ENCODE assay signal across 17 cellular contexts in genomic region chr17:81324177-81324905, GRCh38. TPM values are rescaled to one million over a fixed set of nuclear protein-coding genes. Genes with fewer than 3 reads are reported as not detected.
DNase-seq lines count a peak whose midpoint lies in the region; ATAC-seq and TF ChIP-seq lines count a peak whose summit lies in the region.
"Had no signal": no experiment of that assay in that cellular context is flagged by ENCODE, and none has a peak within 500 bp of the region (broad histone marks: within the 10 kb centered on the region; RNA-seq: fewer than 3 reads in every experiment).

No MANE protein-coding gene starts in this region.

- peak overlapping the region in 1 of 2 experiments; percentile 24 for H2BK12ac ChIP-seq in mesenchymal stem cell (ENCODE audit: low read length in 2 of 2)
- H2BK12ac ChIP-seq in trophoblast cell (ENCODE audit: low read length), result peak overlapping the region; percentile 4

- H3K4ac ChIP-seq in mesenchymal stem cell (ENCODE audit: low read depth in 1 of 2, low read length in 2 of 2), result no peak overlapping the region
- no peak overlapping the region for H3K4ac ChIP-seq in trophoblast cell (ENCODE audit: low read depth, low read length)

- no peak for TF ChIP-seq POLR2A in NB4 (IDR thresholded peaks at IDR 0.05; ENCODE audit: extremely low read depth, insufficient read length)
- TF ChIP-seq POLR2A in Peyer's patch (IDR thresholded peaks at IDR 0.05), result no peak

- no peak overlapping the region for H3K4me2 ChIP-seq in SK-N-SH
- H3K4me2 ChIP-seq in mesenchymal stem cell (ENCODE audit: low read length, poor library complexity, severe bottlenecking), result no peak overlapping the region
- H3K4me2 ChIP-seq in trophoblast cell (ENCODE audit: low read length), result no peak overlapping the region
- H3K4me2 ChIP-seq: A549, GM23338 had no signal

- no peak overlapping the region for H2BK15ac ChIP-seq in mesenchymal stem cell (ENCODE audit: low read depth, poor library complexity, severe bottlenecking)

- H3K9me2 ChIP-seq in SK-N-SH, result no peaks in the 10 kb centered on the region

- H3K4me1 ChIP-seq in SK-N-SH (ENCODE audit: control insufficient read depth in 1 of 2, insufficient read depth in 2 of 2, low read depth in 1 of 2, low read length in 1 of 2) (peaks cover 10 to 57% of the 10 kb centered on the region in 2 experiments), mesenchymal stem cell (ENCODE audit: control insufficient read depth, insufficient read depth, low read depth, low read length) (peaks cover 16% of the 10 kb centered on the region), trophoblast cell (ENCODE audit: control insufficient read depth in 1 of 2, insufficient read depth in 2 of 2, low read length in 2 of 2) (peaks cover 15% of the 10 kb centered on the region in 2 experiments), Peyer's patch (peaks cover 0 to 17% (median 2%) of the 10 kb centered on the region in 4 donors)

- H3K27me3 ChIP-seq in SK-N-SH (ENCODE audit: insufficient read depth) (no peaks in the 10 kb centered on the region), mesenchymal stem cell (ENCODE audit: control insufficient read depth in 1 of 2, insufficient read depth in 1 of 2, low read length in 2 of 2) (peaks cover 3 to 26% of the 10 kb centered on the region in 2 experiments), trophoblast cell (ENCODE audit: insufficient read depth, low read length) (no peaks in the 10 kb centered on the region), Peyer's patch (no peaks in the 10 kb centered on the region)

- H3K79me2 ChIP-seq in SK-N-SH (ENCODE audit: insufficient read depth), result no peaks in the 10 kb centered on the region
- H3K79me2 ChIP-seq in trophoblast cell (ENCODE audit: control insufficient read depth, insufficient read depth, low read length, poor library complexity), result no peaks in the 10 kb centered on the region

- no peak overlapping the region for H3K4me3 ChIP-seq in SK-N-SH (ENCODE audit: low read depth in 2 of 2, low read length in 1 of 2)
- no peak overlapping the region for H3K4me3 ChIP-seq in NB4 (ENCODE audit: low read depth, low read length)
- no peak overlapping the region for H3K4me3 ChIP-seq in mesenchymal stem cell (ENCODE audit: insufficient read depth in 1 of 2, low read depth in 1 of 2, low read length in 2 of 2)
- no peak overlapping the region for H3K4me3 ChIP-seq in trophoblast cell (ENCODE audit: low read depth, low read length)
- H3K4me3 ChIP-seq in Peyer's patch, result no peak overlapping the region
- H3K4me3 ChIP-seq: A549, GM23338 had no signal

- 89% methylated on average over 10 of the region's 19 CpGs for WGBS in SK-N-SH (ENCODE audit: low lambda C conversion rate)
- WGBS in mesenchymal stem cell, result 92% methylated on average over 19 of the region's 19 CpGs
- no CpG with 5 or more reads among the region's 19 CpGs for WGBS in trophoblast cell (ENCODE audit: extremely low coverage, insufficient coverage, insufficient read length)

- H2AK5ac ChIP-seq in mesenchymal stem cell (ENCODE audit: low read length, severe bottlenecking), result no peak overlapping the region
- peak overlapping the region; percentile 21 for H2AK5ac ChIP-seq in trophoblast cell (ENCODE audit: low read length)

- H3K23ac ChIP-seq in mesenchymal stem cell (ENCODE audit: low read length in 2 of 2), result no peak overlapping the region
- no peak overlapping the region for H3K23ac ChIP-seq in trophoblast cell (ENCODE audit: low read length)

- H3K36me3 ChIP-seq in SK-N-SH (replicated peaks in 1 of 2; ENCODE audit: control insufficient read depth in 1 of 2, insufficient read depth in 2 of 2, low read length in 1 of 2) (no peaks in the 10 kb centered on the region), mesenchymal stem cell (ENCODE audit: control insufficient read depth in 1 of 2, insufficient read depth in 2 of 2, low read depth in 1 of 2, low read length in 2 of 2) (no peaks in the 10 kb centered on the region), trophoblast cell (ENCODE audit: control insufficient read depth in 1 of 2, insufficient read depth in 2 of 2, low read length in 2 of 2) (no peaks in the 10 kb centered on the region), Peyer's patch (no peaks in the 10 kb centered on the region)

- H4K91ac ChIP-seq in mesenchymal stem cell (ENCODE audit: low read length) (no peak overlapping the region), trophoblast cell (ENCODE audit: low read depth, low read length) (no peak overlapping the region)

- no peak overlapping the region for H2AFZ ChIP-seq in SK-N-SH (ENCODE audit: low read depth)
- no peak overlapping the region for H2AFZ ChIP-seq in mesenchymal stem cell (ENCODE audit: low read depth, low read length)
- no peak overlapping the region for H2AFZ ChIP-seq in trophoblast cell (ENCODE audit: insufficient read depth, low read length, poor library complexity)
- H2AFZ ChIP-seq: GM23338 had no signal

- CTCF ChIA-PET in SK-N-SH (lab: Yijun Ruan, JAX), result interaction anchor here (0.7 to 15.7 kb wide), 12 partner anchors 11 to 161 kb away, joined by 3 to 295 read pairs (median 6); partner anchors contain the start of gene SLC38A10

- H4K8ac ChIP-seq in mesenchymal stem cell (ENCODE audit: low read length) (no peak overlapping the region), trophoblast cell (ENCODE audit: low read depth, low read length) (no peak overlapping the region)

- H3K9me3 ChIP-seq in SK-N-SH (no peaks in the 10 kb centered on the region), mesenchymal stem cell (ENCODE audit: control insufficient read depth, low read length) (no peaks in the 10 kb centered on the region), trophoblast cell (ENCODE audit: insufficient read depth, low read depth, low read length) (peaks cover 1% of the 10 kb centered on the region), Peyer's patch (no peaks in the 10 kb centered on the region)
- H3K9me3 ChIP-seq: A549 had no signal

- peak overlapping the region; percentile 52 for H2BK120ac ChIP-seq in mesenchymal stem cell (ENCODE audit: low read depth, low read length)
- H2BK120ac ChIP-seq in trophoblast cell (ENCODE audit: insufficient read depth, low read length, poor library complexity), result no peak overlapping the region

- TF ChIP-seq RAD21 in SK-N-SH (IDR thresholded peaks at IDR 0.05; ENCODE audit: low read length), result no peak

- H3K9ac ChIP-seq in SK-N-SH (no peak overlapping the region), mesenchymal stem cell (ENCODE audit: low read length) (no peak overlapping the region), trophoblast cell (ENCODE audit: low read length) (no peak overlapping the region)

- no peak for ATAC-seq in SK-N-SH treated with all-trans-retinoic acid at 6 μM for 48 hours
- ATAC-seq in stimulated activated naive CD8-positive, alpha-beta T cell treated with anti-CD3 and anti-CD28 coated beads, Interleukin-15, Interleukin-2, amounts not matched to agents 100 U/mL and 50 U/mL, for 24 hours, result no peak
- ATAC-seq: A549; CD8-positive, alpha-beta T cell; GM23338 had no signal

- TF ChIP-seq CTCF in SK-N-SH (IDR thresholded peaks at IDR 0.05) (no peak), NB4 (IDR thresholded peaks at IDR 0.05; ENCODE audit: low read depth, low read length) (no peak), Peyer's patch (IDR thresholded peaks at IDR 0.05) (no peak)

- H3K27ac ChIP-seq in SK-N-SH (ENCODE audit: low read depth in 2 of 2, low read length in 1 of 2) (peak overlapping the region in 1 of 2 experiments; percentile 83; a peak in 2 of 4 replicates), mesenchymal stem cell (ENCODE audit: low read length, poor library complexity, severe bottlenecking) (no peak overlapping the region), trophoblast cell (ENCODE audit: low read depth, low read length) (no peak overlapping the region), Peyer's patch (no peak overlapping the region)
- H3K27ac ChIP-seq: 22Rv1 had no signal

- H3K79me1 ChIP-seq in mesenchymal stem cell (replicated peaks; ENCODE audit: low read length, poor library complexity, severe bottlenecking) (no peaks in the 10 kb centered on the region), trophoblast cell (ENCODE audit: low read length) (peaks cover 11% of the 10 kb centered on the region)

- no peaks in the 10 kb centered on the region for H4K20me1 ChIP-seq in SK-N-SH (ENCODE audit: insufficient read depth)

- H3F3A ChIP-seq in SK-N-SH (replicated peaks; ENCODE audit: insufficient read depth), result peaks cover 5% of the 10 kb centered on the region

- H3K14ac ChIP-seq in mesenchymal stem cell (ENCODE audit: low read length in 2 of 2) (no peak overlapping the region), trophoblast cell (ENCODE audit: low read length) (no peak overlapping the region)

- no peak overlapping the region for H3K18ac ChIP-seq in mesenchymal stem cell (ENCODE audit: low read depth in 1 of 2, low read length in 2 of 2)
- H3K18ac ChIP-seq in trophoblast cell (ENCODE audit: low read length), result no peak overlapping the region

- POLR2A ChIA-PET in SK-N-SH (lab: Yijun Ruan, JAX), result interaction anchor here (0.8 to 4.6 kb wide), 4 partner anchors 10 to 29 kb away, joined by 4 to 32 read pairs (median 12); partner anchors contain the start of gene SLC38A10

- DNase-seq in SK-N-SH (peak; percentile 50), NB4 (ENCODE audit: low read depth) (peak; percentile 39), mesenchymal stem cell (no peak), trophoblast cell (no peak), dedifferentiated amniotic fluid mesenchymal stem cell (ENCODE audit: extremely low spot score) (no peak), Peyer's patch (no peak)
- DNase-seq in stimulated activated naive CD8-positive, alpha-beta T cell treated with anti-CD3 and anti-CD28 coated beads, Interleukin-15, Interleukin-2, amounts not matched to agents 100 U/mL and 50 U/mL, for 24 hours, result no peak
- DNase-seq: AML-193; Calu3; CD8-positive, alpha-beta T cell; DMS79 treated with DMSO at 0.1 percent for 48 hours; GF-D8; HCEC 1CT had no signal

- H4K12ac ChIP-seq in trophoblast cell (ENCODE audit: low read depth, low read length), result no peak overlapping the region

- H2BK5ac ChIP-seq in mesenchymal stem cell (ENCODE audit: low read depth, low read length, poor library complexity, severe bottlenecking) (no peak overlapping the region), trophoblast cell (ENCODE audit: low read depth, low read length, poor library complexity) (no peak overlapping the region)

- no peak for TF ChIP-seq EP300 in SK-N-SH (IDR thresholded peaks at IDR 0.05; ENCODE audit: borderline replicate concordance in 1 of 2, low read depth in 1 of 2, low read length in 1 of 2)

TF ChIP-seq in SK-N-SH, 30 proteins besides CTCF, POLR2A, EP300 and RAD21 (continues in another document):
- TF ChIP-seq SMC3 (IDR thresholded peaks at IDR 0.05; ENCODE audit: low read depth, low read length), result no peak
- no peak for TF ChIP-seq RXRA (IDR thresholded peaks at IDR 0.05; ENCODE audit: borderline replicate concordance, low read depth)

TF ChIP-seq in SK-N-SH treated with all-trans-retinoic acid at 6 μM for 48 hours, 23 proteins besides CTCF, POLR2A, EP300 and RAD21 (continues in another document):
- TF ChIP-seq ZNF70 (CRISPR knock-in tag; IDR thresholded peaks at IDR 0.05), result no peak

RNA-seq across cellular contexts. Expression of gene SLC38A10, which starts 29.2 kb away (rescaled TPM):
- 64.3 and 82.2 TPM in 2 replicates for polyA plus RNA-seq in SK-N-SH (2012; rRNA removed)
- polyA plus RNA-seq in SK-N-SH (2012; cell fraction: cytosol; rRNA removed), result 29.3 and 49.2 TPM in 2 replicates
- 190 and 211 TPM in 2 replicates for polyA plus RNA-seq in SK-N-SH (2012; cell fraction: nucleus; rRNA removed)
- polyA plus RNA-seq in mesenchymal stem cell (2013, experiment 1 of 2), result 54.5 TPM
- polyA plus RNA-seq in mesenchymal stem cell (2013, experiment 2 of 2), result 52.5 TPM
- polyA plus RNA-seq in trophoblast cell (2013), result 35.9 and 39.2 TPM in 2 replicates
- 100 to 1,000 TPM; 126 to 206 (median 169) TPM for total RNA-seq in Peyer's patch

Comparison
In these comparisons a context has a peak if more than half of its experiments do, and no peak if none do; other contexts are left out.
1. DNase-seq: peak in SK-N-SH (single experiment) and NB4 (single experiment); none in mesenchymal stem cell (single experiment), trophoblast cell (0 of 2), dedifferentiated amniotic fluid mesenchymal stem cell (single experiment), Peyer's patch (0 of 3) and stimulated activated naive CD8-positive, alpha-beta T cell treated with anti-CD3 and anti-CD28 coated beads, Interleukin-15, Interleukin-2, amounts not matched to agents 100 U/mL and 50 U/mL, for 24 hours (single experiment).